10 cellular contexts compared by ENCODE assay signal in the genomic region with DNA sequence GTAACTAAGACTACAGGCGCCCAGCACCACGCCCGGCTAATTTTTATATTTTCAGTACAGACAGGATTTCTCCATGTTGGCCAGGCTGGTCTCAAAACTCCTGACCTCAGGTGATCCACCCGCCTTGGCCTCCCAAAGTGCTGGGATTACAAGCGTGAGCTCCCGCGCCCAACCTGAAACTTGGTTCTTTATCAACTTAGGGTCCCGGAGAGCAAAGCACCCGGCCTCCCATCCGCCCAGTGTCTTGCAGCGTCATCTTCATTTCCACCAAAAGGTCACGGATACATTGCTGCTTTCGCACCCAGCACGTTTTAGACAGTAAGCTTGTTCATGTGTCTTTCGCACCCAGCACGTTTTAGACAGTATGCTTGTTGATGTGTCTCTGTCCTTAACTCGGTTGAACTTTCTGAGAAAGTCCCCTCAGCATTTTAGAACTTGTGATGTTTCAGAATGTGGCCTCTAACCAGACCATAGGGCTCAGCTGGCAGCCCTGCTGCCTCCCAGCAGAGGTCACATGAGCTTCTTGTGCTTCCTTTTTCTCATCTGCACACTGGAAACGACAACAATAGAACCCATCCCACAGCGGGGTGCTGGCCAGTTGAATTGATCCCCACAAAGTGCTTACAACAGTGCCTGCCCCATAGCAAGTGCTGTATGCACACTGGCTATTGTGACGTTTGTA. TPM values are rescaled to one million over a fixed set of nuclear protein-coding genes. Genes with fewer than 3 reads are reported as not detected.
DNase-seq lines count a peak whose midpoint lies in the region; ATAC-seq, FAIRE-seq and TF ChIP-seq lines count a peak whose summit lies in the region.
"Had no signal": no experiment of that assay in that cellular context is flagged by ENCODE, and none has a peak within 500 bp of the region (broad histone marks: within the 10 kb centered on the region; RNA-seq: fewer than 3 reads in every experiment).

No MANE protein-coding gene starts in this region.

- H3K4me2 ChIP-seq in neural progenitor cell, result peak overlapping the region; percentile 49
- H3K4me2 ChIP-seq: KMS-11 had no signal

- H4K20me1 ChIP-seq in neural progenitor cell (ENCODE audit: low read depth), result no peaks in the 10 kb centered on the region

- ATAC-seq in HG03175 (IDR thresholded peaks at IDR 0.05; ENCODE audit: unreplicated experiment) (peak; percentile 55), GM18861 (IDR thresholded peaks at IDR 0.05; ENCODE audit: unreplicated experiment) (no peak)
- ATAC-seq in activated naive CD8-positive, alpha-beta T cell treated with anti-CD3 and anti-CD28 coated beads, Interleukin-2, amount 50 U/mL, for 24 hours, result peak; percentile 22
- ATAC-seq: Panc1 had no signal

- H3K9me3 Mint-ChIP-seq in activated naive CD8-positive, alpha-beta T cell treated with anti-CD3 and anti-CD28 coated beads, Interleukin-2, amount 50 U/mL, for 24 hours, result no peaks in the 10 kb centered on the region
- no peaks in the 10 kb centered on the region for H3K9me3 Mint-ChIP-seq in neural progenitor cell

- peak overlapping the region; percentile 35 for H2AFZ ChIP-seq in neural progenitor cell (replicated peaks)

- H3K79me2 ChIP-seq in neural progenitor cell (ENCODE audit: low read depth), result no peaks in the 10 kb centered on the region

- no peaks in the 10 kb centered on the region for H3K36me3 Mint-ChIP-seq in activated naive CD8-positive, alpha-beta T cell treated with anti-CD3 and anti-CD28 coated beads, Interleukin-2, amount 50 U/mL, for 24 hours (ENCODE audit: low read depth)
- no peaks in the 10 kb centered on the region for H3K36me3 Mint-ChIP-seq in neural progenitor cell

- H3K36me3 ChIP-seq in GM06990 (ENCODE audit: control insufficient read depth, insufficient read depth, low read length), result no peaks in the 10 kb centered on the region
- H3K36me3 ChIP-seq in neural progenitor cell, result no peaks in the 10 kb centered on the region

- peaks cover 14% of the 10 kb centered on the region for H3K27me3 Mint-ChIP-seq in activated naive CD8-positive, alpha-beta T cell treated with anti-CD3 and anti-CD28 coated beads, Interleukin-2, amount 50 U/mL, for 24 hours
- peaks cover 16% of the 10 kb centered on the region for H3K27me3 Mint-ChIP-seq in neural progenitor cell (ENCODE audit: insufficient read depth, low read depth)

- H3K9me3 ChIP-seq in neural progenitor cell (ENCODE audit: low read depth), result no peaks in the 10 kb centered on the region

- H3K4me1 ChIP-seq in neural progenitor cell, result peaks cover 15% of the 10 kb centered on the region

- H3K4me1 Mint-ChIP-seq in activated naive CD8-positive, alpha-beta T cell treated with anti-CD3 and anti-CD28 coated beads, Interleukin-2, amount 50 U/mL, for 24 hours, result peaks cover 41% of the 10 kb centered on the region
- peaks cover 27% of the 10 kb centered on the region for H3K4me1 Mint-ChIP-seq in neural progenitor cell

- H3K27ac ChIP-seq in neural progenitor cell, result no peak overlapping the region
- H3K27ac ChIP-seq: KMS-11 had no signal

- no peak overlapping the region for H3K9ac ChIP-seq in neural progenitor cell
- H3K9ac ChIP-seq: KMS-11 had no signal

- H3F3A ChIP-seq in neural progenitor cell (ENCODE audit: low read depth), result peaks cover 5% of the 10 kb centered on the region

- H3K4me3 Mint-ChIP-seq in activated naive CD8-positive, alpha-beta T cell treated with anti-CD3 and anti-CD28 coated beads, Interleukin-2, amount 50 U/mL, for 24 hours, result peak overlapping the region; percentile 63
- H3K4me3 Mint-ChIP-seq in neural progenitor cell, result no peak overlapping the region

- DNase-seq in GM06990 (ENCODE audit: extremely low read depth, insufficient read length), result no peak
- DNase-seq in activated naive CD8-positive, alpha-beta T cell treated with anti-CD3 and anti-CD28 coated beads, Interleukin-2, amount 50 U/mL, for 24 hours, result peak; percentile 33
- DNase-seq in neural progenitor cell (ENCODE audit: low spot score), result peak; percentile 77
- no peak for DNase-seq in frontal cortex (ENCODE audit: low spot score in 2 of 2)
- no peak for DNase-seq in NCI-H2196 treated with DMSO at 0.1 percent for 48 hours (lab: John Stamatoyannopoulos, UW; ENCODE audit: unreplicated experiment)
- no peak for DNase-seq in NCI-H2029 treated with DMSO at 0.1 percent for 48 hours (lab: John Stamatoyannopoulos, UW)

- FAIRE-seq in frontal cortex (lab: Jason Lieb, UNC), result no peak

- H3K4me3 ChIP-seq in GM06990 (replicated peaks; ENCODE audit: low read depth, low read length), result no peak overlapping the region
- H3K4me3 ChIP-seq in neural progenitor cell, result no peak overlapping the region

- peak overlapping the region; percentile 75 for H3K27ac Mint-ChIP-seq in activated naive CD8-positive, alpha-beta T cell treated with anti-CD3 and anti-CD28 coated beads, Interleukin-2, amount 50 U/mL, for 24 hours
- H3K27ac Mint-ChIP-seq in neural progenitor cell, result peak overlapping the region; percentile 82

- H3K27me3 ChIP-seq in GM06990 (replicated peaks; ENCODE audit: control insufficient read depth, insufficient read depth, low read length), result no peaks in the 10 kb centered on the region
- H3K27me3 ChIP-seq in neural progenitor cell, result peaks cover 35% of the 10 kb centered on the region

- TF ChIP-seq CTCF in GM06990 (IDR thresholded peaks at IDR 0.05; ENCODE audit: insufficient read depth, low read length, poor library complexity, severe bottlenecking) (peak; percentile 12), neural progenitor cell (IDR thresholded peaks at IDR 0.05) (no peak)

RNA-seq across cellular contexts. Expression of a gene that starts 48.8 kb away (rescaled TPM):
- total RNA-seq in neural progenitor cell (ENCODE audit: low replicate concordance) (0.13 and 0.40 TPM in 2 replicates), frontal cortex (under 0.01 TPM)

Comparison
In these comparisons a context has a peak if more than half of its experiments do, and no peak if none do; other contexts are left out.
1. DNase-seq: peak in activated naive CD8-positive, alpha-beta T cell treated with anti-CD3 and anti-CD28 coated beads, Interleukin-2, amount 50 U/mL, for 24 hours (single experiment) and neural progenitor cell (single experiment); none in GM06990 (single experiment), frontal cortex (0 of 2), NCI-H2196 treated with DMSO at 0.1 percent for 48 hours (single experiment) and NCI-H2029 treated with DMSO at 0.1 percent for 48 hours (single experiment).